In genomic region chr1:7961199-7962010, GRCh38 we compare ENCODE assay signal across 8 cellular contexts. TPM values are rescaled to one million over a fixed set of nuclear protein-coding genes. Genes with fewer than 3 reads are reported as not detected.
DNase-seq lines count a peak whose midpoint lies in the region; TF ChIP-seq lines count a peak whose summit lies in the region.

Gene PARK7 (plus strand): TSS chr1:7961711. CDS start chr1:7962786, 1,075 bp downstream.

- DNase-seq in COR-L47 (lab: John Stamatoyannopoulos, UW) (peak; percentile 98), GM20000 (ENCODE audit: low spot score) (peak; percentile 98), HT-29 (ENCODE audit: low spot score) (peak; percentile 99), lung microvascular endothelial cell (ENCODE audit: low read depth in 2 of 2) (peak; percentile 100)
- peak; percentile 99 for DNase-seq in NK-92 treated with Interleukin-12 subunit alpha and Interleukin-12 subunit beta, amount 100 ng/mL, for 24 hours (lab: John Stamatoyannopoulos, UW)
- peak; percentile 100 for DNase-seq in activated CD8-positive, alpha-beta memory T cell treated with anti-CD3 and anti-CD28 coated beads for 24 hours
- DNase-seq in effector CD8-positive, alpha-beta T cell (lab: John Stamatoyannopoulos, UW): peak; percentile 98
- peak; percentile 99 to 100 (median 99) for DNase-seq in stimulated activated CD4-positive, alpha-beta T cell treated with anti-CD3 and anti-CD28 coated beads, TNF-alpha, amount 100 ng/mL, for 48 hours (ENCODE audit: low read depth in 3 of 3)

- no peak for TF ChIP-seq CTCF in GM20000 (IDR thresholded peaks at IDR 0.05; ENCODE audit: extremely low read depth, missing control alignments)

RNA-seq across cellular contexts. Expression of gene PARK7, which starts in this region (rescaled TPM):
- 189 and 198 TPM in 2 replicates for total RNA-seq in HT-29 (2014; rRNA removed; shearing (Covaris generic))
- 187 and 237 TPM in 2 replicates for total RNA-seq in lung microvascular endothelial cell

Comparison
In these comparisons a context has a peak if more than half of its experiments do, and no peak if none do; other contexts are left out.
1. Peak in every context shown above with its lines: DNase-seq.